Comparison of ENCODE assay signal across 11 cellular contexts in genomic region chr20:24929867-24930723, GRCh38. TPM values are rescaled to one million over a fixed set of nuclear protein-coding genes. Genes with fewer than 3 reads are reported as not detected.
A peak's percentile ranks its signal among the peaks of the same experiment; 100 is the strongest.
DNase-seq lines count a peak whose midpoint lies in the region; ATAC-seq and TF ChIP-seq lines count a peak whose summit lies in the region.
"Not testable (repeated sequence)": the region's sequence is repeated elsewhere in the genome, so short reads cannot be mapped to it uniquely, and the experiment has no call there.
"Had no signal": no experiment of that assay in that cellular context is flagged by ENCODE, and none has a peak within 500 bp of the region (broad histone marks: within the 10 kb centered on the region; RNA-seq: fewer than 3 reads in every experiment).

No MANE protein-coding gene starts in this region.

- not testable (repeated sequence) for H3K27me3 ChIP-seq in BE2C; RWPE2 (ENCODE audit: insufficient read depth, poor library complexity, severe bottlenecking); body of pancreas; hepatocyte; spleen (replicated peaks in 1 of 7)

- not testable (repeated sequence) for H3K4me3 ChIP-seq in BE2C (ENCODE audit: low read depth, low read length); RWPE2 (ENCODE audit: severe bottlenecking); hepatocyte
- peak overlapping the region in 1 of 2 donors; percentile 35 for H3K4me3 ChIP-seq in body of pancreas
- peak overlapping the region in 2 of 8 donors; percentile 4 to 39 for H3K4me3 ChIP-seq in spleen

- not testable (repeated sequence) for H3K9me3 ChIP-seq in BE2C; RWPE2 (ENCODE audit: severe bottlenecking); body of pancreas; hepatocyte (ENCODE audit: low read depth); spleen

- not testable (repeated sequence) for H3K27ac ChIP-seq in RWPE2 (ENCODE audit: poor library complexity, severe bottlenecking)
- H3K27ac ChIP-seq in body of pancreas (peak overlapping the region; percentile 96 to 100 (median 98)), hepatocyte (peak overlapping the region; percentile 90), spleen (peak overlapping the region in 7 of 8 donors; percentile 27 to 79 (median 64))

- H3K79me2 ChIP-seq in hepatocyte: not testable (repeated sequence)

- H3K4me2 ChIP-seq in hepatocyte: peak overlapping the region; percentile 66

- peak; percentile 84 for ATAC-seq in RWPE2 (ENCODE audit: low read depth)
- ATAC-seq in body of pancreas: peak; percentile 93

- not testable (repeated sequence) for H3K9me2 ChIP-seq in hepatocyte (replicated peaks; ENCODE audit: insufficient read depth)

- WGBS in body of pancreas, 2 donors: 23 to 27% methylated on average over 13 of the region's 13 CpGs
- 34% methylated on average over 13 of the region's 13 CpGs for WGBS in hepatocyte (ENCODE audit: low lambda C conversion rate, missing lambda C conversion rate)
- 53 to 76% (median 61%) methylated on average over 13 of the region's 13 CpGs for WGBS in spleen, 5 donors

- in situ Hi-C loops in GM13976 (cut with MboI; ENCODE audit: low sequenced_read_pairs, unreplicated experiment): not testable (repeated sequence)

- not testable (repeated sequence) for H3K36me3 ChIP-seq in BE2C; RWPE2 (ENCODE audit: low read depth); body of pancreas (replicated peaks in 1 of 2; ENCODE audit: insufficient read depth in 1 of 2, low read depth in 2 of 2); hepatocyte (replicated peaks; ENCODE audit: insufficient read depth, low read depth); spleen

- not testable (repeated sequence) for H3K4me1 ChIP-seq in BE2C; RWPE2 (ENCODE audit: insufficient read depth, poor library complexity, severe bottlenecking); hepatocyte (ENCODE audit: insufficient read depth)
- peaks cover 30% of the 10 kb centered on the region for H3K4me1 ChIP-seq in body of pancreas
- peaks cover 0 to 34% (median 8%) of the 10 kb centered on the region in 6 donors for H3K4me1 ChIP-seq in spleen

- TF ChIP-seq CTCF in BE2C (IDR thresholded peaks at IDR 0.05; ENCODE audit: low read depth, low read length) (peak; percentile 13; the same call in 1 of the 2 replicates), GM13976 (IDR thresholded peaks at IDR 0.05; ENCODE audit: borderline replicate concordance, control extremely low read depth, extremely low read depth, insufficient read depth, missing control alignments) (peak; percentile 4), RWPE2 (IDR thresholded peaks at IDR 0.05; ENCODE audit: poor library complexity, severe bottlenecking) (peak; percentile 23), body of pancreas (IDR thresholded peaks at IDR 0.05) (peak in 3 of 7 experiments; percentile 23 to 30 (median 28)), hepatocyte (IDR thresholded peaks at IDR 0.05; ENCODE audit: poor library complexity) (peak; percentile 18)
- not testable (repeated sequence) for TF ChIP-seq CTCF in spleen (IDR thresholded peaks at IDR 0.05 in 8 of 11, conservative IDR thresholded peaks at IDR 0.05 in 3 of 11)

- H2AFZ ChIP-seq in hepatocyte: not testable (repeated sequence)

- intact Hi-C loops in body of pancreas (cut with DNase I); spleen (cut with DNase I; ENCODE audit: low total_unique reads): not testable (repeated sequence)

- not testable (repeated sequence) for DNase-seq in BE2C; GM13976 (ENCODE audit: low spot score)
- DNase-seq in NCI-H2107 treated with DMSO at 0.1 percent for 48 hours (lab: John Stamatoyannopoulos, UW; ENCODE audit: unreplicated experiment) (peak; percentile 8), RWPE2 (ENCODE audit: low spot score) (peak; percentile 72), body of pancreas (peak; percentile 86 to 94 (median 90)), hepatocyte (ENCODE audit: low spot score) (peak; percentile 80), mucosa of gallbladder (ENCODE audit: low spot score) (peak; percentile 80), spleen (peak; percentile 42)

- TF ChIP-seq POLR2A in body of pancreas (IDR thresholded peaks at IDR 0.05): peak; percentile 48 to 78 (median 76)
- TF ChIP-seq POLR2A in spleen (IDR thresholded peaks at IDR 0.05): not testable (repeated sequence)

- H4K20me1 ChIP-seq in hepatocyte (ENCODE audit: insufficient read depth, poor library complexity, severe bottlenecking): not testable (repeated sequence)

RNA-seq across cellular contexts. Expression of gene CST7, which starts 19.0 kb away (rescaled TPM):
- polyA plus RNA-seq in BE2C (2012; ENCODE audit: insufficient read depth, insufficient read length, low read depth): not detected
- 1 to 10 TPM; 1.8 to 4.0 TPM for total RNA-seq in body of pancreas
- not detected in 2 replicates for total RNA-seq in hepatocyte
- not detected in 2 replicates for polyA plus RNA-seq in hepatocyte
- 4.3 TPM for total RNA-seq in mucosa of gallbladder
- total RNA-seq in spleen: 100 to 1,000 TPM in 3 of 7 donors, 10 to 100 TPM in 4; 51.4 to 298 (median 95.5) TPM
- polyA plus RNA-seq in spleen: 10 to 100 TPM; 23.1 to 51.6 (median 37.2) TPM
- total RNA-seq: chondrocyte, fibroblast of lung, H9 had no signal
- polyA plus RNA-seq: fibroblast of lung had no signal
